Comparison of ENCODE assay signal across 11 cellular contexts in genomic region chr1:167791281-167792209, GRCh38.
DNase-seq lines count a peak whose midpoint lies in the region; ATAC-seq and TF ChIP-seq lines count a peak whose summit lies in the region.
"Had no signal": no experiment of that assay in that cellular context is flagged by ENCODE, and none has a peak within 500 bp of the region (broad histone marks: within the 10 kb centered on the region; RNA-seq: fewer than 3 reads in every experiment).

No MANE protein-coding gene starts in this region.

- peak overlapping the region; percentile 48 for H3K4me2 ChIP-seq in GM23248 (ENCODE audit: unreplicated experiment)
- peak overlapping the region; percentile 15 for H3K4me2 ChIP-seq in smooth muscle cell

- 19% methylated on average over 6 of the region's 6 CpGs for WGBS in GM23248 (ENCODE audit: low coverage in 1 of 2, low lambda C conversion rate in 2 of 2, missing lambda C conversion rate in 2 of 2), 2 experiments
- WGBS in heart right ventricle, 2 donors: 60 to 71% methylated on average over 6 of the region's 6 CpGs
- 75% methylated on average over 6 of the region's 6 CpGs for WGBS in smooth muscle cell (ENCODE audit: low lambda C conversion rate)

- peaks cover 44% of the 10 kb centered on the region for H3K36me3 ChIP-seq in GM23248 (ENCODE audit: low read depth)
- peaks cover 0 to 48% (median 10%) of the 10 kb centered on the region in 9 donors for H3K36me3 ChIP-seq in heart right ventricle
- H3K36me3 ChIP-seq in smooth muscle cell (ENCODE audit: low read depth): peaks cover 17% of the 10 kb centered on the region

- H3K4me1 ChIP-seq in GM23248 (ENCODE audit: insufficient read depth): peaks cover 60% of the 10 kb centered on the region
- peaks cover 6 to 35% (median 18%) of the 10 kb centered on the region in 9 donors for H3K4me1 ChIP-seq in heart right ventricle
- H3K4me1 ChIP-seq in smooth muscle cell (ENCODE audit: low read depth): peaks cover 18% of the 10 kb centered on the region

- in situ Hi-C loops in GM23248 (cut with MboI): no loop called here

- H3F3A ChIP-seq in GM23248 (ENCODE audit: insufficient read depth) (peaks cover 70% of the 10 kb centered on the region), smooth muscle cell (ENCODE audit: low read depth) (peaks cover 44% of the 10 kb centered on the region)

- DNase-seq in GM23248 (peak; percentile 98), SKM-1 (lab: John Stamatoyannopoulos, UW; ENCODE audit: unreplicated experiment) (peak; percentile 31), heart right ventricle (peak in 1 of 2 donors; percentile 50), smooth muscle cell (lab: John Stamatoyannopoulos, UW; ENCODE audit: unreplicated experiment) (no peak)
- DNase-seq in activated CD4-positive, alpha-beta T cell treated with anti-CD3 and anti-CD28 coated beads for 1 hour: no peak
- DNase-seq: NCI-H226, posterior cingulate gyrus had no signal

- ATAC-seq in heart right ventricle: peak; percentile 23 to 72 (median 43)
- ATAC-seq in activated CD4-positive, CD25-positive, alpha-beta regulatory T cell treated with anti-CD3 and anti-CD28 coated beads, Interleukin-2, amount 50 U/mL, for 24 hours: no peak
- ATAC-seq in HG02571 (IDR thresholded peaks at IDR 0.05; ENCODE audit: unreplicated experiment): no peak
- no peak for ATAC-seq in GM18502 (IDR thresholded peaks at IDR 0.05; ENCODE audit: poor library complexity, unreplicated experiment)

- H3K9me3 ChIP-seq in GM23248 (ENCODE audit: low read depth): no peaks in the 10 kb centered on the region
- H3K9me3 ChIP-seq in heart right ventricle: no peaks in the 10 kb centered on the region
- no peaks in the 10 kb centered on the region for H3K9me3 ChIP-seq in smooth muscle cell (replicated peaks; ENCODE audit: low read depth)
- H3K9me3 ChIP-seq: tibial artery had no signal

- H3K79me2 ChIP-seq in GM23248 (ENCODE audit: insufficient read depth) (no peaks in the 10 kb centered on the region), smooth muscle cell (ENCODE audit: low read depth) (no peaks in the 10 kb centered on the region)

- TF ChIP-seq CTCF in heart right ventricle (IDR thresholded peaks at IDR 0.05) (peak in 1 of 9 donors; percentile 20), smooth muscle cell (IDR thresholded peaks at IDR 0.05; ENCODE audit: borderline replicate concordance, insufficient read depth, poor library complexity, severe bottlenecking) (no peak)

- H2AFZ ChIP-seq in GM23248 (no peak overlapping the region), smooth muscle cell (ENCODE audit: low read depth) (no peak overlapping the region)

- H3K27ac ChIP-seq in GM23248 (peak overlapping the region; percentile 82), heart right ventricle (peak overlapping the region in 8 of 10 donors; percentile 3 to 60 (median 46)), smooth muscle cell (ENCODE audit: low read depth) (peak overlapping the region; percentile 64)
- H3K27ac ChIP-seq: tibial artery had no signal

- no peaks in the 10 kb centered on the region for H3K9me2 ChIP-seq in GM23248 (ENCODE audit: insufficient read depth)

- peak overlapping the region; percentile 64 for H3K9ac ChIP-seq in GM23248
- no peak overlapping the region for H3K9ac ChIP-seq in smooth muscle cell (ENCODE audit: low read depth)

- 0 out of 2 replicates have a peak overlapping the region, but pooled peaks have one; percentile 3 for H3K4me3 ChIP-seq in GM23248
- H3K4me3 ChIP-seq in heart right ventricle: no peak overlapping the region
- no peak overlapping the region for H3K4me3 ChIP-seq in smooth muscle cell
- H3K4me3 ChIP-seq: tibial artery had no signal

- intact Hi-C loops in heart right ventricle (cut with DNase I): no loop called here

- H4K20me1 ChIP-seq in GM23248 (ENCODE audit: insufficient read depth) (no peaks in the 10 kb centered on the region), smooth muscle cell (ENCODE audit: low read depth) (peaks cover 21% of the 10 kb centered on the region)

- no peaks in the 10 kb centered on the region for H3K27me3 ChIP-seq in GM23248 (replicated peaks; ENCODE audit: insufficient read depth)
- H3K27me3 ChIP-seq in heart right ventricle: no peaks in the 10 kb centered on the region
- no peaks in the 10 kb centered on the region for H3K27me3 ChIP-seq in smooth muscle cell (ENCODE audit: low read depth)
- H3K27me3 ChIP-seq: tibial artery had no signal

Comparison
In these comparisons a context has a peak if more than half of its experiments do, and no peak if none do; other contexts are left out.
1. DNase-seq: peak in GM23248 (single experiment) and SKM-1 (single experiment); none in smooth muscle cell (single experiment) and activated CD4-positive, alpha-beta T cell treated with anti-CD3 and anti-CD28 coated beads for 1 hour (single experiment).
2. ATAC-seq: peak in heart right ventricle (8 of 8); none in activated CD4-positive, CD25-positive, alpha-beta regulatory T cell treated with anti-CD3 and anti-CD28 coated beads, Interleukin-2, amount 50 U/mL, for 24 hours (0 of 2), HG02571 (single experiment) and GM18502 (single experiment).
3. Peak in every context shown above with its lines, with median percentiles within 50 percentile points of each other: H3K27ac ChIP-seq.